ENCODE assay signal across 11 cellular contexts in genomic region chr1:243345205-243345604, GRCh38.
A peak's percentile ranks its signal among the peaks of the same experiment; 100 is the strongest.
DNase-seq lines count a peak whose midpoint lies in the region; ATAC-seq, FAIRE-seq and TF ChIP-seq lines count a peak whose summit lies in the region.
"Had no signal": no experiment of that assay in that cellular context is flagged by ENCODE, and none has a peak within 500 bp of the region (broad histone marks: within the 10 kb centered on the region; RNA-seq: fewer than 3 reads in every experiment).

No MANE protein-coding gene starts in this region.

- no peak for TF ChIP-seq POLR2A in HCT116 (IDR thresholded peaks at IDR 0.05; ENCODE audit: borderline replicate concordance, extremely low read depth, insufficient read depth, insufficient read length)
- TF ChIP-seq POLR2A in sigmoid colon (IDR thresholded peaks at IDR 0.05) = no peak

- no TSS peak for BruUV-seq in HCT116 (replicated peaks; lab: Mats Ljungman, UMichigan)

- in situ Hi-C loops in Caki2 (cut with HindIII; ENCODE audit: low pct_unique_long_range_greater_than_20kb, low sequenced_read_pairs) = no loop called here

- POLR2A ChIA-PET in HCT116 (lab: Charles Lee) = no interaction called here

- TF ChIP-seq EP300 in sigmoid colon (IDR thresholded peaks at IDR 0.05) = no peak

- no peak overlapping the region for H3K27ac ChIP-seq in HCT116 (ENCODE audit: low read depth, low read length)
- no peak overlapping the region for H3K27ac ChIP-seq in SJCRH30
- H3K27ac ChIP-seq in kidney (ENCODE audit: low read depth in 2 of 2, low read length in 2 of 2) = no peak overlapping the region
- no peak overlapping the region for H3K27ac ChIP-seq in sigmoid colon
- H3K27ac ChIP-seq: esophagus squamous epithelium had no signal

- 35 to 69% methylated on average over 1 of the region's 1 CpG for WGBS in sigmoid colon, 2 donors

- H2AFZ ChIP-seq in HCT116 (ENCODE audit: low read depth, low read length, poor library complexity, severe bottlenecking) = no peak overlapping the region

- peak; percentile 59 for FAIRE-seq in kidney (lab: Jason Lieb, UNC)

- H3K4me3 ChIP-seq in HCT116 (replicated peaks in 1 of 2; ENCODE audit: low read depth in 1 of 2, low read length in 2 of 2) = no peak overlapping the region
- H3K4me3 ChIP-seq in SJCRH30 = no peak overlapping the region
- H3K4me3 ChIP-seq in kidney (ENCODE audit: low read length in 2 of 2) = no peak overlapping the region
- no peak overlapping the region for H3K4me3 ChIP-seq in sigmoid colon
- H3K4me3 ChIP-seq: esophagus squamous epithelium had no signal

- intact Hi-C loops in HCT116 (cut with micrococcal nuclease) = loop anchor here (10.0 kb wide), 1 partner anchor 700 kb away; no protein-coding TSS in a partner anchor
- intact Hi-C loops in kidney (cut with DNase I) = no loop called here
- intact Hi-C loops in sigmoid colon (cut with DNase I) = loop anchor here (10.0 kb wide), 2 partner anchors 130 to 700 kb away; no protein-coding TSS in a partner anchor

- H3K9me2 ChIP-seq in HCT116 (ENCODE audit: insufficient read depth) = no peaks in the 10 kb centered on the region

- H3K36me3 ChIP-seq in HCT116 (ENCODE audit: control insufficient read depth in 1 of 2, insufficient read depth in 2 of 2, low read length in 2 of 2) = no peaks in the 10 kb centered on the region
- H3K36me3 ChIP-seq in SJCRH30 = no peaks in the 10 kb centered on the region
- H3K36me3 ChIP-seq in kidney (ENCODE audit: control insufficient read depth in 1 of 2, insufficient read depth in 2 of 2, low read length in 2 of 2) = peaks cover 0 to 4% of the 10 kb centered on the region in 2 donors
- peaks cover 0 to 6% (median 2%) of the 10 kb centered on the region in 4 donors for H3K36me3 ChIP-seq in sigmoid colon

- H4K20me1 ChIP-seq in HCT116 (ENCODE audit: insufficient read depth) = no peaks in the 10 kb centered on the region

- H3K79me2 ChIP-seq in HCT116 (ENCODE audit: insufficient read depth, low read length) = no peaks in the 10 kb centered on the region

- peak in 1 of 3 experiments; percentile 24; a peak in 1 of 6 replicates for TF ChIP-seq CTCF in HCT116 (IDR thresholded peaks at IDR 0.05 in 2 of 3, conservative IDR thresholded peaks at IDR 0.05 in 1 of 3; ENCODE audit: borderline replicate concordance in 1 of 3, insufficient read depth in 1 of 3, low read depth in 2 of 3, low read length in 2 of 3)
- no peak for TF ChIP-seq CTCF in kidney (IDR thresholded peaks at IDR 0.05; ENCODE audit: borderline replicate concordance, extremely low read depth, insufficient read depth)
- TF ChIP-seq CTCF in sigmoid colon (IDR thresholded peaks at IDR 0.05) = no peak

- RAD21 ChIA-PET in HCT116 (lab: Charles Lee; ENCODE audit: low non-redundant PET in 1 of 2, low total read pairs in 2 of 2, uncharacterized antibody in 2 of 2, unreplicated experiment in 2 of 2) = no interaction called here

- TF ChIP-seq RAD21 in HCT116 (IDR thresholded peaks at IDR 0.05; ENCODE audit: low read depth) = peak; percentile 29; the same call in 1 of the 2 replicates

- H3K4me2 ChIP-seq in HCT116 (ENCODE audit: low read length) = no peak overlapping the region

- CTCF ChIA-PET in HCT116 (lab: Charles Lee) = no interaction called here

- H3K9me3 ChIP-seq in HCT116 (ENCODE audit: control insufficient read depth in 1 of 2, insufficient read depth in 1 of 2, low read depth in 1 of 2, low read length in 2 of 2) = no peaks in the 10 kb centered on the region
- no peaks in the 10 kb centered on the region for H3K9me3 ChIP-seq in SJCRH30 (replicated peaks)
- H3K9me3 ChIP-seq in kidney (ENCODE audit: control insufficient read depth in 1 of 2, low read length in 2 of 2) = no peaks in the 10 kb centered on the region
- no peaks in the 10 kb centered on the region for H3K9me3 ChIP-seq in sigmoid colon
- H3K9me3 ChIP-seq: Caco-2, esophagus squamous epithelium had no signal

- no peak for ATAC-seq in HCT116
- ATAC-seq in GM19351 (IDR thresholded peaks at IDR 0.05; ENCODE audit: unreplicated experiment) = no peak
- ATAC-seq in GM18907 (IDR thresholded peaks at IDR 0.05; ENCODE audit: unreplicated experiment) = no peak

- DNase-seq in Caki2 (ENCODE audit: low read depth) = peak; percentile 19
- DNase-seq in HCT116 (ENCODE audit: low read depth, low spot score) = no peak
- peak; percentile 5 to 36 for DNase-seq in SJCRH30
- DNase-seq in kidney = no peak
- DNase-seq in sigmoid colon = no peak
- no peak for DNase-seq in mesenteric fat pad (ENCODE audit: low spot score)
- DNase-seq: activated T-cell treated with anti-CD3 and anti-CD28 coated beads, Interleukin-2, amount 50 U/mL, for 48 hours; esophagus squamous epithelium had no signal

- H3K9ac ChIP-seq in HCT116 (ENCODE audit: low read length) = no peak overlapping the region
- no peak overlapping the region for H3K9ac ChIP-seq in kidney (ENCODE audit: low read length in 2 of 2)

- H3K27me3 ChIP-seq in HCT116 (ENCODE audit: insufficient read depth, low read length) = no peaks in the 10 kb centered on the region
- H3K27me3 ChIP-seq in SJCRH30 = no peaks in the 10 kb centered on the region
- H3K27me3 ChIP-seq in sigmoid colon = no peaks in the 10 kb centered on the region
- H3K27me3 ChIP-seq: esophagus squamous epithelium had no signal

- H3K4me1 ChIP-seq in HCT116 (ENCODE audit: control insufficient read depth in 1 of 2, insufficient read depth in 2 of 2, low read length in 2 of 2) = no peaks in the 10 kb centered on the region
- no peaks in the 10 kb centered on the region for H3K4me1 ChIP-seq in SJCRH30
- no peaks in the 10 kb centered on the region for H3K4me1 ChIP-seq in kidney (ENCODE audit: control insufficient read depth in 1 of 2, insufficient read depth in 1 of 2, low read depth in 1 of 2, low read length in 2 of 2)
- peaks cover 0 to 4% (median 0%) of the 10 kb centered on the region in 4 donors for H3K4me1 ChIP-seq in sigmoid colon
- H3K4me1 ChIP-seq: Caco-2, esophagus squamous epithelium had no signal

TF ChIP-seq in HCT116, 20 proteins besides CTCF, POLR2A, EP300 and RAD21:
- TF ChIP-seq POLR2AphosphoS5 (IDR thresholded peaks at IDR 0.05; ENCODE audit: low read depth, low read length) (no peak), SP1 (IDR thresholded peaks at IDR 0.05; ENCODE audit: low read depth) (no peak)

Comparison
In these comparisons a context has a peak if more than half of its experiments do, and no peak if none do; other contexts are left out.
1. DNase-seq: peak in Caki2 (single experiment) and SJCRH30 (2 of 2); none in HCT116 (single experiment), kidney (single experiment), sigmoid colon (single experiment) and mesenteric fat pad (single experiment).